In the genomic region with DNA sequence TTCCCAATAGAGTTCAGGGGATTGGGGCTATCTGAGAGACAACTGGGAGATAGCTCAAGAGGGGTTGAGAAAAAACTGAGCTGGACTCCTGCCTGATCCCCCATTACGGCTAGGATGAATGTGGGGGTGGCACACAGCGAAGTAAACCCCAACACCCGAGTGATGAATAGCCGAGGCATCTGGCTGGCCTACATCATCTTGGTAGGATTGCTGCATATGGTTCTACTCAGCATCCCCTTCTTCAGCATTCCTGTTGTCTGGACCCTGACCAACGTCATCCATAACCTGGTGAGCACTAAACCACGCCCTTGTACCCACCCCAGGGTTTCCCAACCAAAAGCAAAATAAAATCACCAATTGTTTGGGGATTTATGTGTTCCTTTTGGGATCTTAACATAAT, we compare ENCODE assay signal across 9 cellular contexts. TPM values are rescaled to one million over a fixed set of nuclear protein-coding genes. Genes with fewer than 3 reads are reported as not detected.
DNase-seq lines count a peak whose midpoint lies in the region; ATAC-seq and TF ChIP-seq lines count a peak whose summit lies in the region.
"Had no signal": no experiment of that assay in that cellular context is flagged by ENCODE, and none has a peak within 500 bp of the region (broad histone marks: within the 10 kb centered on the region; RNA-seq: fewer than 3 reads in every experiment).

No MANE protein-coding gene starts in this region.

- no peaks in the 10 kb centered on the region for H3K9me3 ChIP-seq in duodenal mucosa (ENCODE audit: control insufficient read depth in 1 of 2, low read length in 2 of 2)

- no peak for ATAC-seq in HG03342 (IDR thresholded peaks at IDR 0.05; ENCODE audit: unreplicated experiment)
- ATAC-seq in GM19351 (IDR thresholded peaks at IDR 0.05; ENCODE audit: unreplicated experiment), result no peak

- no peaks in the 10 kb centered on the region for H3K27me3 ChIP-seq in duodenal mucosa (ENCODE audit: control insufficient read depth in 1 of 2, insufficient read depth in 2 of 2, low read length in 2 of 2)

- H3K4me3 ChIP-seq in Jurkat, Clone E6-1 (ENCODE audit: low read length), result peak overlapping the region; percentile 100
- H3K4me3 ChIP-seq in duodenal mucosa (ENCODE audit: low read depth in 1 of 2, low read length in 2 of 2), result peak overlapping the region; percentile 95 to 97

- no peak for TF ChIP-seq CTCF in C4-2B (conservative IDR thresholded peaks at IDR 0.05)

- no peak for DNase-seq in Jurkat, Clone E6-1 (ENCODE audit: low read depth, low spot score)
- DNase-seq in non-pigmented ciliary epithelial cell (ENCODE audit: low read depth), result peak; percentile 31
- no peak for DNase-seq in NCI-H510A (lab: John Stamatoyannopoulos, UW)
- no peak for DNase-seq in epidermal melanocyte (ENCODE audit: insufficient read length, low spot score)
- DNase-seq: stimulated activated CD4-positive, alpha-beta T cell treated with anti-CD3 and anti-CD28 coated beads, Interleukin-15, amount 100 ng/mL, for 24 hours had no signal

- peak overlapping the region; percentile 83 to 100 for H3K9ac ChIP-seq in duodenal mucosa (ENCODE audit: low read depth in 1 of 2, low read length in 2 of 2)

- peaks cover 17 to 43% of the 10 kb centered on the region in 2 donors for H3K36me3 ChIP-seq in duodenal mucosa (ENCODE audit: control insufficient read depth in 1 of 2, insufficient read depth in 2 of 2, low read length in 2 of 2)

- H3K4me1 ChIP-seq in duodenal mucosa (ENCODE audit: control insufficient read depth in 1 of 2, insufficient read depth in 2 of 2, low read length in 2 of 2), result peaks cover 38 to 42% of the 10 kb centered on the region in 2 donors

- H3K27ac ChIP-seq in C4-2B (peak overlapping the region; percentile 95), duodenal mucosa (ENCODE audit: low read depth, low read length) (no peak overlapping the region)

RNA-seq across cellular contexts. Expression of a gene that starts 1.0 kb away (rescaled TPM):
- polyA plus RNA-seq in Jurkat, Clone E6-1 (2012; ENCODE audit: insufficient read depth, insufficient read length), result 77.3 TPM

RNA-seq across cellular contexts. Expression of a gene that starts 1.4 kb away (rescaled TPM):
- 154 TPM for polyA plus RNA-seq in Jurkat, Clone E6-1 (2012; ENCODE audit: insufficient read depth, insufficient read length)

RNA-seq across cellular contexts. Expression of a gene that starts 10.5 kb away (rescaled TPM):
- 26.9 TPM for polyA plus RNA-seq in Jurkat, Clone E6-1 (2012; ENCODE audit: insufficient read depth, insufficient read length)

RNA-seq across cellular contexts. Expression of a gene that starts 23.9 kb away (rescaled TPM):
- polyA plus RNA-seq in Jurkat, Clone E6-1 (2012; ENCODE audit: insufficient read depth, insufficient read length), result not detected
